In the genomic region with DNA sequence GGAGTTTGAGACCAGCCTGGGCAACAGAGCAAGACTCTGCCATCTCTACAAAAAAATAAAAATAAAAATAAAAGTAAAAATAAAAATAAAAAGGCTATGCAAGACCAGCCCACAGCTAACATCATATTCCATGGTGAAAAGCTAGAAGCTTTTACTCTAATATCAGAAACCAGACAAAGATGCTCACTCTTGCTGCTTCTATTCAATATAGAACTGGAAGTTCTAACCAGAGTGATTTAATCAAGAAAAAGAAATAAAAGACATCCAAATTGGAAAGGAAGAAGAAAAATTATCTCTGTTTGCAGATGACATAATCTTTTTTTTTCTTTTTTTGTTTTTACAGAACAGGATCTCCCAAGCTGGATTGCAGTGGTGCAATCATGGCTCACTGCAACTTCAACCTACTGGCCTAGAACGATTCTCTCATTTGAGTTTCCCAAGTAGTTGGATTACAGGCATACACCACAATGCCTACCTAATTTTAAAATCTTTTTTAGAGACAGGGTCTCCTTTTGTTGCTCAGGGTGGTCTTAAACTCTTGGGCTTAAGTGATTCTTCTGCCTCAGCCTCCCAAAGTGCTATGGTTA, we compare ENCODE assay signal across 8 cellular contexts.
"Had no signal": no experiment of that assay in that cellular context is flagged by ENCODE, and none has a peak within 500 bp of the region (broad histone marks: within the 10 kb centered on the region; RNA-seq: fewer than 3 reads in every experiment).

No MANE protein-coding gene starts in this region.

- H3K27ac ChIP-seq: GM23248, HL-60 had no signal

- H3K9ac ChIP-seq: GM23248 had no signal

- H3K4me3 ChIP-seq: GM23248, HAP-1 had no signal

- ATAC-seq: HCT116 had no signal

- H3K9me3 ChIP-seq: HAP-1 had no signal

- DNase-seq: GM23248, GOT3, H7, HFFc6, IMR-90 had no signal

- H3K36me3 ChIP-seq: HAP-1 had no signal

- H2AFZ ChIP-seq: GM23248 had no signal
